In the genomic region with DNA sequence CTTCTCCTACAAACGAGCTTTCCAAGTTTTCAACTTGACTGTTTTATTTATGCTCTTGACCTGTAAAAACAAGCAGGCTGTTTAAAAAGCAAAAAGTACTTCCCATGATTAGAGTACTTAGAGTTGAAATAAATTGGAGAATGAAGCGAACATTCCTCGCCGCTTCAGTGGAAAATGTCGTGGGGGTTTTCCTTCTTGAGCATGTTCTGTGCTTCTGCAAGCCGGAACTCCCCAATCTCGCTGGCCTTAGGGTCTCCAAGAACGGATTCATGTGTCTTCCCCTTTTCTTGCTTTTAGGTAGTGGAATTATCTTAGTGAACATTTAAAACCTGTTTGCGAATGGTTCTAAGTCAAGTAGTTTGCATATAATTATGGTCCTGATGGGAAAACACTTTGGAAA, we compare ENCODE assay signal across 1 cellular context.
TF ChIP-seq lines count a peak whose summit lies in the region.

No MANE protein-coding gene starts in this region.

TF ChIP-seq in GM23338, 12 proteins besides CTCF, POLR2A, EP300 and RAD21 (continued from another document):
- TF ChIP-seq REST (IDR thresholded peaks at IDR 0.05; ENCODE audit: unreplicated experiment): no peak
- no peak for TF ChIP-seq JUNB (IDR thresholded peaks at IDR 0.05; ENCODE audit: unreplicated experiment)
